ENCODE assay signal across 9 cellular contexts in genomic region chr2:47344890-47345583, GRCh38. TPM values are rescaled to one million over a fixed set of nuclear protein-coding genes. Genes with fewer than 3 reads are reported as not detected.
DNase-seq lines count a peak whose midpoint lies in the region; ATAC-seq and TF ChIP-seq lines count a peak whose summit lies in the region.
"Had no signal": no experiment of that assay in that cellular context is flagged by ENCODE, and none has a peak within 500 bp of the region (broad histone marks: within the 10 kb centered on the region; RNA-seq: fewer than 3 reads in every experiment).

No MANE protein-coding gene starts in this region.

- peak overlapping the region; percentile 95 for H3K9ac ChIP-seq in HUES64 (ENCODE audit: low read depth, low read length)

- DNase-seq in RKO (ENCODE audit: low spot score) (peak; percentile 36), midbrain (lab: John Stamatoyannopoulos, UW) (peak; percentile 91)
- DNase-seq: CD4-positive, CD25-positive, alpha-beta regulatory T cell had no signal

- H3K36me3 ChIP-seq in HUES64 (ENCODE audit: insufficient read depth, low read length) (0 out of 2 replicates have a peak, but pooled peaks cover 5% of the 10 kb centered on the region), esophagus (ENCODE audit: control insufficient read depth in 2 of 2, insufficient read depth in 2 of 2, low read length in 1 of 2) (no peaks in the 10 kb centered on the region)

- TF ChIP-seq CTCF in 22Rv1 (IDR thresholded peaks at IDR 0.05): 0 out of 2 replicates have a peak, but pooled peaks have one; percentile 8

- H3K4me1 ChIP-seq in HUES64 (ENCODE audit: insufficient read depth, low read length) (peaks cover 34% of the 10 kb centered on the region), esophagus (ENCODE audit: control insufficient read depth in 2 of 2, insufficient read depth in 2 of 2, low read length in 1 of 2) (peaks cover 0 to 6% of the 10 kb centered on the region in 2 donors)

- no peak for ATAC-seq in HG03039 (IDR thresholded peaks at IDR 0.05; ENCODE audit: unreplicated experiment)
- no peak for ATAC-seq in HG03025 (IDR thresholded peaks at IDR 0.05; ENCODE audit: low FRiP score, unreplicated experiment)
- ATAC-seq in HG02763 (IDR thresholded peaks at IDR 0.05; ENCODE audit: unreplicated experiment): no peak

- H3K27ac ChIP-seq in 22Rv1 (peak overlapping the region; percentile 94), HUES64 (ENCODE audit: low read depth, low read length) (peak overlapping the region; percentile 98), esophagus (ENCODE audit: low read depth in 2 of 2, low read length in 1 of 2) (peak overlapping the region; percentile 47 to 70)

- no peaks in the 10 kb centered on the region for H3K27me3 ChIP-seq in HUES64 (ENCODE audit: insufficient read depth, low read length)
- no peaks in the 10 kb centered on the region for H3K27me3 ChIP-seq in esophagus (ENCODE audit: control insufficient read depth in 1 of 2, insufficient read depth in 2 of 2, low read length in 2 of 2)

- H3K4me3 ChIP-seq in HUES64 (ENCODE audit: low read length) (peak overlapping the region; percentile 73), esophagus (ENCODE audit: low read depth in 1 of 2, low read length in 2 of 2) (peak overlapping the region in 1 of 2 donors; percentile 5)

- H3K9me3 ChIP-seq in HUES64 (ENCODE audit: insufficient read depth, low read depth, low read length) (no peaks in the 10 kb centered on the region), esophagus (ENCODE audit: control insufficient read depth in 2 of 2, insufficient read depth in 1 of 2, low read depth in 1 of 2, low read length in 1 of 2) (no peaks in the 10 kb centered on the region)

- under 1% methylated on average over 13 of the region's 13 CpGs for WGBS in HUES64
- 6 to 8% methylated on average over 13 of the region's 13 CpGs for WGBS in esophagus, 2 donors

RNA-seq across cellular contexts. Expression of gene EPCAM, which starts 24.1 kb away (rescaled TPM):
- 189 TPM for polyA plus RNA-seq in HUES64 (2013, experiment 1 of 2)
- polyA plus RNA-seq in HUES64 (2013, experiment 2 of 2): 170 TPM
- 10 to 100 TPM; 10.0 to 13.4 TPM for polyA plus RNA-seq in esophagus
- polyA plus RNA-seq: CD4-positive, CD25-positive, alpha-beta regulatory T cell had no signal

RNA-seq across cellular contexts. Expression of gene MSH2, which starts 57.9 kb away (rescaled TPM):
- polyA plus RNA-seq in HUES64 (2013, experiment 1 of 2): 150 TPM
- 146 TPM for polyA plus RNA-seq in HUES64 (2013, experiment 2 of 2)
- 10 to 100 TPM in 1 of 2 donors, 1 to 10 TPM in 1; 6.2 to 12.0 TPM for polyA plus RNA-seq in esophagus
